ENCODE assay signal across 1 cellular context in genomic region chr17:43006639-43007551, GRCh38.
TF ChIP-seq lines count a peak whose summit lies in the region.

Gene IFI35, plus strand, starts transcription at chr17:43006784. Its CDS starts 164 bp downstream, at chr17:43006948.

TF ChIP-seq in HepG2, 621 proteins besides CTCF, POLR2A, EP300 and RAD21 (continued from another document and continues in another):
- TF ChIP-seq MXD1 (CRISPR knock-in tag; IDR thresholded peaks at IDR 0.05) (peak; percentile 36; the same call in 1 of the 2 replicates), RFXAP (CRISPR knock-in tag; IDR thresholded peaks at IDR 0.05; ENCODE audit: borderline replicate concordance) (peak; percentile 64; the same call in 1 of the 2 replicates), CREM (IDR thresholded peaks at IDR 0.05) (peak; percentile 6; the same call in 1 of the 2 replicates), CREM (CRISPR knock-in tag; IDR thresholded peaks at IDR 0.05) (no peak), AHDC1 (CRISPR knock-in tag; IDR thresholded peaks at IDR 0.05; ENCODE audit: borderline replicate concordance) (peak; percentile 31; the same call in 1 of the 2 replicates), ZNF740 (CRISPR knock-in tag; IDR thresholded peaks at IDR 0.05) (peak; percentile 86), DMAP1 (CRISPR knock-in tag; IDR thresholded peaks at IDR 0.05) (peak; percentile 66; the same call in 1 of the 2 replicates), NR2F6 (IDR thresholded peaks at IDR 0.05) (no peak; the same call in 1 of the 2 replicates), NR2F6 (CRISPR knock-in tag; IDR thresholded peaks at IDR 0.05) (peak; percentile 28; the same call in 1 of the 2 replicates), JUND (CRISPR knock-in tag; IDR thresholded peaks at IDR 0.05) (0 out of 2 replicates have a peak, but pooled peaks have one; percentile 3), ZNF687 (CRISPR knock-in tag; IDR thresholded peaks at IDR 0.05) (peak; percentile 82), SMC3 (IDR thresholded peaks at IDR 0.05; ENCODE audit: low read length) (peak; percentile 22; the same call in 1 of the 2 replicates), CHD4 (IDR thresholded peaks at IDR 0.05; ENCODE audit: borderline replicate concordance, low read length) (no peak; the same call in 1 of the 2 replicates), ZMYM2 (CRISPR knock-in tag; IDR thresholded peaks at IDR 0.05) (0 out of 2 replicates have a peak, but pooled peaks have one; percentile 19), ZNF772 (CRISPR knock-in tag; IDR thresholded peaks at IDR 0.05) (peak; percentile 69; the same call in 1 of the 2 replicates), FOSL1 (CRISPR knock-in tag; IDR thresholded peaks at IDR 0.05; ENCODE audit: borderline replicate concordance) (no peak), LCORL (IDR thresholded peaks at IDR 0.05) (no peak), LCORL (CRISPR knock-in tag; IDR thresholded peaks at IDR 0.05) (peak; percentile 45; the same call in 1 of the 2 replicates), ZNF501 (CRISPR knock-in tag; IDR thresholded peaks at IDR 0.05) (peak; percentile 69), TAF1 (CRISPR knock-in tag; IDR thresholded peaks at IDR 0.05) (peak; percentile 58; the same call in 1 of the 2 replicates), ZNF33A (CRISPR knock-in tag; IDR thresholded peaks at IDR 0.05; ENCODE audit: borderline replicate concordance) (no peak), TEAD3 (CRISPR knock-in tag; optimal IDR thresholded peaks at IDR 0.05; ENCODE audit: borderline replicate concordance) (peak; percentile 44), TBX2 (CRISPR knock-in tag; IDR thresholded peaks at IDR 0.05; ENCODE audit: borderline replicate concordance) (peak; percentile 62; the same call in 1 of the 2 replicates), NR0B2 (CRISPR knock-in tag; IDR thresholded peaks at IDR 0.05) (no peak), ZNF839 (CRISPR knock-in tag; IDR thresholded peaks at IDR 0.05; ENCODE audit: borderline replicate concordance) (no peak), ZNF891 (CRISPR knock-in tag; IDR thresholded peaks at IDR 0.05) (peak; percentile 50; the same call in 1 of the 2 replicates), ZNF75D (CRISPR knock-in tag; IDR thresholded peaks at IDR 0.05; ENCODE audit: borderline replicate concordance) (no peak), CEBPG (CRISPR knock-in tag; IDR thresholded peaks at IDR 0.05) (peak; percentile 68; the same call in 1 of the 2 replicates), MEF2D (CRISPR knock-in tag; IDR thresholded peaks at IDR 0.05) (peak; percentile 22; the same call in 1 of the 2 replicates), ZNF574 (CRISPR knock-in tag; IDR thresholded peaks at IDR 0.05) (peak; percentile 68; the same call in 1 of the 2 replicates), ZNF816 (CRISPR knock-in tag; IDR thresholded peaks at IDR 0.05; ENCODE audit: borderline replicate concordance) (peak; percentile 76; the same call in 1 of the 2 replicates), ZNF609 (CRISPR knock-in tag; IDR thresholded peaks at IDR 0.05; ENCODE audit: borderline replicate concordance) (peak; percentile 24; the same call in 1 of the 2 replicates), ZNF414 (CRISPR knock-in tag; IDR thresholded peaks at IDR 0.05) (peak; percentile 51; the same call in 1 of the 2 replicates), ZSCAN22 (CRISPR knock-in tag; IDR thresholded peaks at IDR 0.05) (0 out of 2 replicates have a peak, but pooled peaks have one; percentile 12), PHF8 (CRISPR knock-in tag; IDR thresholded peaks at IDR 0.05) (peak; percentile 60), YEATS4 (CRISPR knock-in tag; IDR thresholded peaks at IDR 0.05; ENCODE audit: borderline replicate concordance) (peak; percentile 71), ZNF580 (CRISPR knock-in tag; IDR thresholded peaks at IDR 0.05; ENCODE audit: borderline replicate concordance, low read depth) (peak; percentile 73; the same call in 1 of the 2 replicates), NRL (CRISPR knock-in tag; IDR thresholded peaks at IDR 0.05; ENCODE audit: borderline replicate concordance) (peak; percentile 85), ZMAT3 (CRISPR knock-in tag; conservative IDR thresholded peaks at IDR 0.05) (0 out of 2 replicates have a peak, but pooled peaks have one; percentile 23), SNAPC5 (CRISPR knock-in tag; IDR thresholded peaks at IDR 0.05; ENCODE audit: borderline replicate concordance) (no peak)
